In genomic region chr5:113971454-113971853, GRCh38 we compare ENCODE assay signal across 20 cellular contexts.
DNase-seq lines count a peak whose midpoint lies in the region; TF ChIP-seq lines count a peak whose summit lies in the region.
"Had no signal": no experiment of that assay in that cellular context is flagged by ENCODE, and none has a peak within 500 bp of the region (broad histone marks: within the 10 kb centered on the region; RNA-seq: fewer than 3 reads in every experiment).

No MANE protein-coding gene starts in this region.

- H3K4me3 ChIP-seq in LNCaP clone FGC (ENCODE audit: low read depth, low read length) (peak overlapping the region; percentile 45), prostate gland (no peak overlapping the region)
- H3K4me3 ChIP-seq: A549; BLaER1 treated with 17β-estradiol and CSF1 and Interleukin-3, amounts not matched to agents 10 nM and 100 nM; GM12878 had no signal

- TF ChIP-seq CTCF in 22Rv1 (IDR thresholded peaks at IDR 0.05) (no peak), LNCaP clone FGC (IDR thresholded peaks at IDR 0.05; ENCODE audit: control insufficient read depth, extremely low read depth, insufficient read depth) (no peak), prostate gland (IDR thresholded peaks at IDR 0.05) (no peak)

- peaks cover 4% of the 10 kb centered on the region for H3K4me1 ChIP-seq in prostate gland (replicated peaks)
- H3K4me1 ChIP-seq: A549, Caco-2 had no signal

- intact Hi-C loops in prostate gland (cut with DNase I): no loop called here

- H3K27ac ChIP-seq in 22Rv1: peak overlapping the region; percentile 68
- peak overlapping the region; percentile 70 to 74 for H3K27ac ChIP-seq in prostate gland
- H3K27ac ChIP-seq: A549; BLaER1 treated with 17β-estradiol and CSF1 and Interleukin-3, amounts not matched to agents 10 nM and 100 nM; C4-2B had no signal

- DNase-seq in LNCaP clone FGC (ENCODE audit: low read depth): peak; percentile 96
- peak; percentile 30 for DNase-seq in prostate gland (ENCODE audit: low spot score)
- DNase-seq in NCI-H774 (lab: John Stamatoyannopoulos, UW): no peak
- no peak for DNase-seq in superior temporal gyrus (ENCODE audit: extremely low spot score)
- DNase-seq: AML-193; Caco-2; Calu3; CD4-positive, alpha-beta T cell; CD8-positive, alpha-beta T cell; DMS153; DMS53; DMS79; DND-41; EL; GDM1 had no signal

- no peaks in the 10 kb centered on the region for H3K9me3 ChIP-seq in prostate gland
- H3K9me3 ChIP-seq: A549; BLaER1 treated with 17β-estradiol and CSF1 and Interleukin-3, amounts not matched to agents 10 nM and 100 nM; Caco-2 had no signal

- no peak for TF ChIP-seq POLR2A in prostate gland (IDR thresholded peaks at IDR 0.05)

- WGBS in prostate gland: 21% methylated on average over 1 of the region's 1 CpG

- no peaks in the 10 kb centered on the region for H3K27me3 ChIP-seq in prostate gland (replicated peaks; ENCODE audit: insufficient read depth)
- H3K27me3 ChIP-seq: BLaER1 treated with 17β-estradiol and CSF1 and Interleukin-3, amounts not matched to agents 10 nM and 100 nM had no signal

- H3K36me3 ChIP-seq in prostate gland: no peaks in the 10 kb centered on the region
- H3K36me3 ChIP-seq: BLaER1 treated with 17β-estradiol and CSF1 and Interleukin-3, amounts not matched to agents 10 nM and 100 nM had no signal

Comparison
In these comparisons a context has a peak if more than half of its experiments do, and no peak if none do; other contexts are left out.
1. DNase-seq: peak in LNCaP clone FGC (single experiment) and prostate gland (single experiment); none in NCI-H774 (single experiment) and superior temporal gyrus (single experiment).